25 cellular contexts compared by ENCODE assay signal in genomic region chrX:11837437-11837836, GRCh38.
"Had no signal": no experiment of that assay in that cellular context is flagged by ENCODE, and none has a peak within 500 bp of the region (broad histone marks: within the 10 kb centered on the region; RNA-seq: fewer than 3 reads in every experiment).

No MANE protein-coding gene starts in this region.

- H3K4me3 Mint-ChIP-seq: mesothelial cell of epicardium; naive thymus-derived CD4-positive, alpha-beta T cell; natural killer cell treated with Interleukin-12 subunit alpha and Interleukin-12 subunit beta and Interleukin-15 and Interleukin-18, amount 100 ng/mL, for 72 hours; stimulated activated naive CD8-positive, alpha-beta T cell treated with anti-CD3 and anti-CD28 coated beads, Interleukin-15, Interleukin-2, amounts not matched to agents 100 ng/mL and 50 ng/mL, for 24 hours had no signal

- H3K36me3 Mint-ChIP-seq: mesothelial cell of epicardium; natural killer cell treated with Interleukin-12 subunit alpha and Interleukin-12 subunit beta and Interleukin-15 and Interleukin-18, amount 100 ng/mL, for 72 hours had no signal

- DNase-seq: islet precursor cell; left ventricle myocardium inferior; mesendoderm; naive thymus-derived CD4-positive, alpha-beta T cell; ovary; right lobe of liver; stimulated activated CD4-positive, alpha-beta T cell treated with anti-CD3 and anti-CD28 coated beads, Interleukin-12 subunit alpha, Interleukin-12 subunit beta, amount 100 ng/mL, for 4 hours; stimulated activated CD4-positive, alpha-beta T cell treated with anti-CD3 and anti-CD28 coated beads, Interleukin-15, amount 100 ng/mL, for 24 hours; stimulated activated CD4-positive, alpha-beta T cell treated with anti-CD3 and anti-CD28 coated beads, Interleukin-2, amount 100 ng/mL, for 24 hours; stimulated activated CD4-positive, alpha-beta T cell treated with anti-CD3 and anti-CD28 coated beads, Interleukin-4, amount 100 ng/mL, for 1 hour; stimulated activated naive CD4-positive, alpha-beta T cell; tibial artery; trophoblast cell; upper lobe of right lung had no signal

- ATAC-seq: naive thymus-derived CD4-positive, alpha-beta T cell; natural killer cell treated with Interleukin-12 subunit alpha and Interleukin-12 subunit beta and Interleukin-15 and Interleukin-18, amount 100 ng/mL, for 72 hours; right lobe of liver; upper lobe of right lung had no signal

- FAIRE-seq: urothelium cell line had no signal

- H3K4me1 ChIP-seq: left ventricle myocardium inferior, right atrium auricular region, right lobe of liver, suprapubic skin, tibial artery, upper lobe of right lung had no signal

- H3K9me3 ChIP-seq: left ventricle myocardium inferior, ovary, right atrium auricular region, right lobe of liver, suprapubic skin, thoracic aorta, tibial artery, upper lobe of right lung had no signal

- H3K9me3 Mint-ChIP-seq: natural killer cell treated with Interleukin-12 subunit alpha and Interleukin-12 subunit beta and Interleukin-15 and Interleukin-18, amount 100 ng/mL, for 72 hours; stimulated activated naive CD8-positive, alpha-beta T cell treated with anti-CD3 and anti-CD28 coated beads, Interleukin-15, Interleukin-2, amounts not matched to agents 100 ng/mL and 50 ng/mL, for 24 hours had no signal

- H3K27me3 Mint-ChIP-seq: progenitor cell of endocrine pancreas; stimulated activated naive CD8-positive, alpha-beta T cell treated with anti-CD3 and anti-CD28 coated beads, Interleukin-15, Interleukin-2, amounts not matched to agents 100 ng/mL and 50 ng/mL, for 24 hours had no signal

- H3K4me2 ChIP-seq: hepatocyte had no signal

- H3K4me1 Mint-ChIP-seq: mesothelial cell of epicardium had no signal

- H3K27ac Mint-ChIP-seq: mesothelial cell of epicardium; naive thymus-derived CD4-positive, alpha-beta T cell; natural killer cell treated with Interleukin-12 subunit alpha and Interleukin-12 subunit beta and Interleukin-15 and Interleukin-18, amount 100 ng/mL, for 72 hours; progenitor cell of endocrine pancreas; stimulated activated naive CD8-positive, alpha-beta T cell treated with anti-CD3 and anti-CD28 coated beads, Interleukin-15, Interleukin-2, amounts not matched to agents 100 ng/mL and 50 ng/mL, for 24 hours had no signal

- H3K4me3 ChIP-seq: hepatocyte, left ventricle myocardium inferior, lung, ovary, right atrium auricular region, right lobe of liver, skin epidermis, suprapubic skin, thoracic aorta, tibial artery, upper lobe of right lung had no signal

- H3K27ac ChIP-seq: hepatocyte, left ventricle myocardium inferior, ovary, right atrium auricular region, right lobe of liver, skin epidermis, suprapubic skin, thoracic aorta, tibial artery, upper lobe of right lung had no signal
